In the genomic region with DNA sequence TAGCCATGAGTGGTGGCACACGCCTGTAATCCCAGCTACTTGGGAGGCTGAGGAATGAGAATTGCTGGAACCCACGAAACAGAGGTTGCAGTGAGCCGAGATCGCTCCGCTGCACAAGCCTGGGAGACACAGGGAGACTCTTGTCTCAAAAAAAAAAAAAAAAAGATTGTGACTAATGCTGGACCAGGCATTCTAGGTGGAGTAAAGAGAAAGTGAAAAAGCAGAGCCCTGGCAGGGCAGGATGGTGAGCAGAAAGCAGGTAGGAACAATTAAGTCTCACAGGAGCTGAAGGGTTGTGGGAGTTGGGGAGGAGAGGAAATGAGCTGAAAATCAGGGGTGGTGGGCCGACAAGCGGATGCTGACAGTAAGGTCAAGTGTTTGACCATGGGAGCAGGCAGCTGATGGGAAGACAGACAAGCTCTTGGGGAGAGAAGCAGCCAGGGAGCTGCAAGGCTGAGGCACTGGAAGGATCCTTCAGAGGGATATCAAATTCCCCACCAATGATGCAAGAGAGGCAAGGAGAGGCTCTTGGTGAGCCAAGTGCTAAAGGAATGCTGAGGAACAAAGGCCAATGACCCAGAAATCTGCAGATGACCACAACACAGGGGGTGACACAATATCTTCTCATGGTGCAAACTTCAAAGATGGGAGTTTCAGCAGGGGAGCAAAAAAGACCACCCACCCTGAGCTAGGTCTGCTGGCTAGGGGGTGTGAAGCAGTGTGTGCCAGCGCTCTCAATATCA, we compare ENCODE assay signal across 14 cellular contexts.
DNase-seq lines count a peak whose midpoint lies in the region; ATAC-seq and TF ChIP-seq lines count a peak whose summit lies in the region.
"Had no signal": no experiment of that assay in that cellular context is flagged by ENCODE, and none has a peak within 500 bp of the region (broad histone marks: within the 10 kb centered on the region; RNA-seq: fewer than 3 reads in every experiment).

No MANE protein-coding gene starts in this region.

- H3F3A ChIP-seq in SK-N-SH (replicated peaks; ENCODE audit: insufficient read depth): no peaks in the 10 kb centered on the region

- DNase-seq in SK-N-SH (no peak), astrocyte of the cerebellum (ENCODE audit: low read depth) (peak; percentile 85), islet precursor cell (peak; percentile 79), vagina (ENCODE audit: extremely low spot score in 2 of 2) (no peak), DMS153 (lab: John Stamatoyannopoulos, UW) (no peak)
- DNase-seq in stimulated activated naive CD4-positive, alpha-beta T cell treated with Interleukin-2 at 50 U/mL for 16 hours (lab: John Stamatoyannopoulos, UW): no peak
- DNase-seq: 8988T; activated effector memory CD4-positive, alpha-beta T cell treated with Interleukin-2 at 50 U/mL for 16 hours; effector memory CD4-positive, alpha-beta T cell; left ventricle myocardium superior; right lobe of liver; WERI-Rb-1 had no signal

- POLR2A ChIA-PET in SK-N-SH (lab: Yijun Ruan, JAX): no interaction called here

- TF ChIP-seq RAD21 in SK-N-SH (IDR thresholded peaks at IDR 0.05; ENCODE audit: low read length): no peak

- H3K9ac ChIP-seq in SK-N-SH: no peak overlapping the region

- no peaks in the 10 kb centered on the region for H3K9me2 ChIP-seq in SK-N-SH

- no peak overlapping the region; a peak in 1 of 4 replicates for H3K27ac ChIP-seq in SK-N-SH (ENCODE audit: low read depth in 2 of 2, low read length in 1 of 2)
- H3K27ac ChIP-seq in vagina: peak overlapping the region; percentile 20
- H3K27ac ChIP-seq: right lobe of liver, WERI-Rb-1 had no signal

- no peak overlapping the region for H3K4me2 ChIP-seq in SK-N-SH

- in situ Hi-C loops in astrocyte of the cerebellum (cut with HindIII; ENCODE audit: low sequenced_read_pairs): loop anchor here (10.0 to 25.0 kb wide), 2 partner anchors 506 to 1124 kb away; no protein-coding TSS in a partner anchor

- no peaks in the 10 kb centered on the region for H3K79me2 ChIP-seq in SK-N-SH (ENCODE audit: insufficient read depth)

- intact Hi-C loops in vagina (cut with DNase I): loop anchor here (10.0 kb wide), 1 partner anchor 1126 kb away; no protein-coding TSS in a partner anchor

- H3K36me3 ChIP-seq in SK-N-SH (replicated peaks in 1 of 2; ENCODE audit: control insufficient read depth in 1 of 2, insufficient read depth in 2 of 2, low read length in 1 of 2): no peaks in the 10 kb centered on the region
- no peaks in the 10 kb centered on the region for H3K36me3 ChIP-seq in vagina
- H3K36me3 ChIP-seq: right lobe of liver, WERI-Rb-1 had no signal

- H3K4me1 ChIP-seq in SK-N-SH (ENCODE audit: control insufficient read depth in 1 of 2, insufficient read depth in 2 of 2, low read depth in 1 of 2, low read length in 1 of 2) (peaks cover 0 to 7% of the 10 kb centered on the region in 2 experiments; a peak in 1 of 4 replicates), vagina (no peaks in the 10 kb centered on the region)

- WGBS in SK-N-SH (ENCODE audit: low lambda C conversion rate): 97% methylated on average over 8 of the region's 8 CpGs

- H2AFZ ChIP-seq in SK-N-SH (ENCODE audit: low read depth): no peak overlapping the region

- TF ChIP-seq EP300 in SK-N-SH (IDR thresholded peaks at IDR 0.05; ENCODE audit: borderline replicate concordance in 1 of 2, low read depth in 1 of 2, low read length in 1 of 2): no peak

- no peak overlapping the region for H3K4me3 ChIP-seq in SK-N-SH (ENCODE audit: low read depth in 2 of 2, low read length in 1 of 2)
- H3K4me3 ChIP-seq in astrocyte of the cerebellum (ENCODE audit: low read depth, low read length): no peak overlapping the region
- no peak overlapping the region for H3K4me3 ChIP-seq in vagina
- H3K4me3 ChIP-seq: right lobe of liver had no signal

- no peak for TF ChIP-seq POLR2A in vagina (IDR thresholded peaks at IDR 0.05)

- CTCF ChIA-PET in SK-N-SH (lab: Yijun Ruan, JAX): interaction anchor here (1.6 kb wide), 1 partner anchor 1127 kb away, joined by 7 read pairs; no protein-coding TSS in a partner anchor

- H3K27me3 ChIP-seq in SK-N-SH (ENCODE audit: insufficient read depth) (no peaks in the 10 kb centered on the region), vagina (no peaks in the 10 kb centered on the region)
- H3K27me3 ChIP-seq: right lobe of liver had no signal

- H3K9me3 ChIP-seq in SK-N-SH (no peaks in the 10 kb centered on the region), vagina (no peaks in the 10 kb centered on the region)
- H3K9me3 ChIP-seq: right lobe of liver had no signal

- peak; percentile 83 for ATAC-seq in SK-N-SH treated with all-trans-retinoic acid at 6 μM for 48 hours
- no peak for ATAC-seq in GM21529 (IDR thresholded peaks at IDR 0.05; ENCODE audit: unreplicated experiment)
- ATAC-seq: left ventricle myocardium superior, right lobe of liver had no signal

- TF ChIP-seq CTCF in SK-N-SH (IDR thresholded peaks at IDR 0.05) (no peak), astrocyte of the cerebellum (IDR thresholded peaks at IDR 0.05; ENCODE audit: low read depth, low read length, missing control alignments) (no peak), vagina (IDR thresholded peaks at IDR 0.05) (no peak)

- no peaks in the 10 kb centered on the region for H4K20me1 ChIP-seq in SK-N-SH (ENCODE audit: insufficient read depth)

TF ChIP-seq in SK-N-SH treated with all-trans-retinoic acid at 6 μM for 48 hours, 23 proteins besides CTCF, POLR2A, EP300 and RAD21:
- TF ChIP-seq ISL1 (CRISPR knock-in tag; IDR thresholded peaks at IDR 0.05) (no peak), ESRRG (CRISPR knock-in tag; IDR thresholded peaks at IDR 0.05) (no peak), ZNF565 (CRISPR knock-in tag; conservative IDR thresholded peaks at IDR 0.05; ENCODE audit: low read depth) (no peak)

TF ChIP-seq in SK-N-SH, 30 proteins besides CTCF, POLR2A, EP300 and RAD21:
- TF ChIP-seq JUND (IDR thresholded peaks at IDR 0.05): no peak
- no peak for TF ChIP-seq TEAD4 (IDR thresholded peaks at IDR 0.05; ENCODE audit: borderline replicate concordance, insufficient read depth)
- TF ChIP-seq, protein P1, sequence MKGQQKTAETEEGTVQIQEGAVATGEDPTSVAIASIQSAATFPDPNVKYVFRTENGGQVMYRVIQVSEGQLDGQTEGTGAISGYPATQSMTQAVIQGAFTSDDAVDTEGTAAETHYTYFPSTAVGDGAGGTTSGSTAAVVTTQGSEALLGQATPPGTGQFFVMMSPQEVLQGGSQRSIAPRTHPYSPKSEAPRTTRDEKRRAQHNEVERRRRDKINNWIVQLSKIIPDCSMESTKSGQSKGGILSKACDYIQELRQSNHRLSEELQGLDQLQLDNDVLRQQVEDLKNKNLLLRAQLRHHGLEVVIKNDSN (IDR thresholded peaks at IDR 0.05; ENCODE audit: borderline replicate concordance, low read depth): no peak
- no peak for TF ChIP-seq EZH2phosphoT487 (IDR thresholded peaks at IDR 0.05; ENCODE audit: borderline replicate concordance, low read depth)
- TF ChIP-seq CHD2 (IDR thresholded peaks at IDR 0.05; ENCODE audit: low read length, partially characterized antibody): no peak
- no peak for TF ChIP-seq POLR2AphosphoS5 (IDR thresholded peaks at IDR 0.05; ENCODE audit: low read depth, low read length)
- no peak for TF ChIP-seq MEF2A (IDR thresholded peaks at IDR 0.05; ENCODE audit: borderline replicate concordance, low read depth)
- no peak for TF ChIP-seq SMC3 (IDR thresholded peaks at IDR 0.05; ENCODE audit: low read depth, low read length)
- no peak for TF ChIP-seq FOXJ3 (CRISPR knock-in tag; IDR thresholded peaks at IDR 0.05)
- no peak for TF ChIP-seq ELF1 (IDR thresholded peaks at IDR 0.05)
- TF ChIP-seq, protein P2, sequence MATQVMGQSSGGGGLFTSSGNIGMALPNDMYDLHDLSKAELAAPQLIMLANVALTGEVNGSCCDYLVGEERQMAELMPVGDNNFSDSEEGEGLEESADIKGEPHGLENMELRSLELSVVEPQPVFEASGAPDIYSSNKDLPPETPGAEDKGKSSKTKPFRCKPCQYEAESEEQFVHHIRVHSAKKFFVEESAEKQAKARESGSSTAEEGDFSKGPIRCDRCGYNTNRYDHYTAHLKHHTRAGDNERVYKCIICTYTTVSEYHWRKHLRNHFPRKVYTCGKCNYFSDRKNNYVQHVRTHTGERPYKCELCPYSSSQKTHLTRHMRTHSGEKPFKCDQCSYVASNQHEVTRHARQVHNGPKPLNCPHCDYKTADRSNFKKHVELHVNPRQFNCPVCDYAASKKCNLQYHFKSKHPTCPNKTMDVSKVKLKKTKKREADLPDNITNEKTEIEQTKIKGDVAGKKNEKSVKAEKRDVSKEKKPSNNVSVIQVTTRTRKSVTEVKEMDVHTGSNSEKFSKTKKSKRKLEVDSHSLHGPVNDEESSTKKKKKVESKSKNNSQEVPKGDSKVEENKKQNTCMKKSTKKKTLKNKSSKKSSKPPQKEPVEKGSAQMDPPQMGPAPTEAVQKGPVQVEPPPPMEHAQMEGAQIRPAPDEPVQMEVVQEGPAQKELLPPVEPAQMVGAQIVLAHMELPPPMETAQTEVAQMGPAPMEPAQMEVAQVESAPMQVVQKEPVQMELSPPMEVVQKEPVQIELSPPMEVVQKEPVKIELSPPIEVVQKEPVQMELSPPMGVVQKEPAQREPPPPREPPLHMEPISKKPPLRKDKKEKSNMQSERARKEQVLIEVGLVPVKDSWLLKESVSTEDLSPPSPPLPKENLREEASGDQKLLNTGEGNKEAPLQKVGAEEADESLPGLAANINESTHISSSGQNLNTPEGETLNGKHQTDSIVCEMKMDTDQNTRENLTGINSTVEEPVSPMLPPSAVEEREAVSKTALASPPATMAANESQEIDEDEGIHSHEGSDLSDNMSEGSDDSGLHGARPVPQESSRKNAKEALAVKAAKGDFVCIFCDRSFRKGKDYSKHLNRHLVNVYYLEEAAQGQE (IDR thresholded peaks at IDR 0.05; ENCODE audit: low read depth, low read length): no peak
- TF ChIP-seq USF2 (IDR thresholded peaks at IDR 0.05; ENCODE audit: borderline replicate concordance, low read depth, low read length): no peak
- no peak for TF ChIP-seq SIN3A (IDR thresholded peaks at IDR 0.05; ENCODE audit: borderline replicate concordance, low read depth, low read length)
- TF ChIP-seq RXRA (IDR thresholded peaks at IDR 0.05; ENCODE audit: borderline replicate concordance, low read depth): no peak
- no peak for TF ChIP-seq FOXM1 (IDR thresholded peaks at IDR 0.05; ENCODE audit: low read depth)
- TF ChIP-seq TCF12 (IDR thresholded peaks at IDR 0.05): no peak
- TF ChIP-seq GABPA (IDR thresholded peaks at IDR 0.05; ENCODE audit: low read depth): no peak
- no peak for TF ChIP-seq RFX5 (IDR thresholded peaks at IDR 0.05; ENCODE audit: low read length)
- TF ChIP-seq YY1 (IDR thresholded peaks at IDR 0.05; ENCODE audit: low read depth): no peak

Comparison
In these comparisons a context has a peak if more than half of its experiments do, and no peak if none do; other contexts are left out.
1. DNase-seq: peak in astrocyte of the cerebellum (single experiment) and islet precursor cell (single experiment); none in SK-N-SH (single experiment), vagina (0 of 2), DMS153 (single experiment) and stimulated activated naive CD4-positive, alpha-beta T cell treated with Interleukin-2 at 50 U/mL for 16 hours (single experiment).